19 cellular contexts compared by ENCODE assay signal in the genomic region with DNA sequence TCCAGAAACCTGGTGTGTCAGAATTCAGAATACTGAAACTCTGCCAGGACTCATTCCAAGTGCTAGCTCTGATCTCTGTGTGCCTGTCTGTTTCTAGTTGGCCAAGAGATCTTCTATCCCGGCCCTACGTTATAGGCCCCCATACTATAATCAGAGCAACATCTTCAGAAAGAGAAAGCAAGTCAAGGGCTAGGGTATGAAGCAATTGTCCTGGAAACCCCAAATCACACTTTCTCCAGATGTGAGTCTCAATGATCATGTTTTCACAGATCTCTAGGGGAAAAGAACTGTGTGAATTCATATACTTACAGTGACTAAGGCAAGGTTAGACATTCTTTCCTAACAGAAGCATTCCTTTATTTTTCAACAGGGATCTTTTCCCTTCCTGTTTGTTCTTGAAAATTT.
A peak's percentile ranks its signal among the peaks of the same experiment; 100 is the strongest.
DNase-seq lines count a peak whose midpoint lies in the region; ATAC-seq, FAIRE-seq and TF ChIP-seq lines count a peak whose summit lies in the region.
"Had no signal": no experiment of that assay in that cellular context is flagged by ENCODE, and none has a peak within 500 bp of the region (broad histone marks: within the 10 kb centered on the region; RNA-seq: fewer than 3 reads in every experiment).

No MANE protein-coding gene starts in this region.

- no peak for DNase-seq in natural killer cell treated with Interleukin-12 subunit alpha and Interleukin-12 subunit beta and Interleukin-15 and Interleukin-18, amount 100 ng/mL, for 72 hours (ENCODE audit: low spot score)
- DNase-seq in natural killer cell (no peak), bronchial epithelial cell (ENCODE audit: low read depth) (peak; percentile 29), left ventricle myocardium inferior (no peak), glutamatergic neuron (no peak), NCI-H146 treated with DMSO at 0.1 percent for 48 hours (lab: John Stamatoyannopoulos, UW; ENCODE audit: unreplicated experiment) (no peak)
- DNase-seq: activated CD4-positive, alpha-beta T cell treated with anti-CD3 and anti-CD28 coated beads, Interleukin-2, amount 50 U/mL, for 48 hours; DMS53; NCI-H1105 treated with DMSO at 0.1 percent for 48 hours; NCI-H524; stimulated activated CD4-positive, alpha-beta T cell treated with anti-CD3 and anti-CD28 coated beads, Interleukin-12 subunit alpha, Interleukin-12 subunit beta, amount 100 ng/mL, for 4 hours had no signal

- ATAC-seq in natural killer cell treated with Interleukin-12 subunit alpha and Interleukin-12 subunit beta and Interleukin-15 and Interleukin-18, amount 100 ng/mL, for 72 hours = peak; percentile 59 to 86
- ATAC-seq in natural killer cell (no peak), GM18519 (IDR thresholded peaks at IDR 0.05; ENCODE audit: low FRiP score, unreplicated experiment) (no peak)
- ATAC-seq: A549, HepG2 had no signal

- H3K27me3 Mint-ChIP-seq in natural killer cell treated with Interleukin-12 subunit alpha and Interleukin-12 subunit beta and Interleukin-15 and Interleukin-18, amount 100 ng/mL, for 72 hours = no peaks in the 10 kb centered on the region
- H3K27me3 Mint-ChIP-seq in natural killer cell (ENCODE audit: low read depth in 2 of 2) = no peaks in the 10 kb centered on the region
- H3K27me3 Mint-ChIP-seq in glutamatergic neuron (ENCODE audit: unreplicated experiment) = no peaks in the 10 kb centered on the region

- H3K4me1 Mint-ChIP-seq in natural killer cell treated with Interleukin-12 subunit alpha and Interleukin-12 subunit beta and Interleukin-15 and Interleukin-18, amount 100 ng/mL, for 72 hours (ENCODE audit: low read depth in 2 of 2) = peaks cover 13 to 17% of the 10 kb centered on the region in 2 donors
- H3K4me1 Mint-ChIP-seq in natural killer cell = peaks cover 9 to 13% of the 10 kb centered on the region in 2 donors
- peaks cover 15% of the 10 kb centered on the region for H3K4me1 Mint-ChIP-seq in glutamatergic neuron (ENCODE audit: low read depth, unreplicated experiment)

- no peak overlapping the region for H3K4me3 Mint-ChIP-seq in natural killer cell treated with Interleukin-12 subunit alpha and Interleukin-12 subunit beta and Interleukin-15 and Interleukin-18, amount 100 ng/mL, for 72 hours
- H3K4me3 Mint-ChIP-seq in natural killer cell (no peak overlapping the region), glutamatergic neuron (ENCODE audit: unreplicated experiment) (no peak overlapping the region)
- H3K4me3 Mint-ChIP-seq: T-helper 2 cell treated with Interferon-gamma antibody and Interleukin-4, amounts not matched to agents 5 μg/mL and 100 μg/mL, for 36 hours had no signal

- TF ChIP-seq CTCF in natural killer cell (IDR thresholded peaks at IDR 0.05) = no peak
- TF ChIP-seq CTCF in bronchial epithelial cell (IDR thresholded peaks at IDR 0.05; ENCODE audit: insufficient read depth, low read length, severe bottlenecking) = no peak
- no peak for TF ChIP-seq CTCF in left ventricle myocardium inferior (IDR thresholded peaks at IDR 0.05; ENCODE audit: borderline replicate concordance)
- no peak for TF ChIP-seq CTCF in glutamatergic neuron (IDR thresholded peaks at IDR 0.05; ENCODE audit: partially characterized antibody, unreplicated experiment)

- no peaks in the 10 kb centered on the region for H3K27me3 ChIP-seq in bronchial epithelial cell (ENCODE audit: control insufficient read depth, insufficient read depth, low read length)
- H3K27me3 ChIP-seq in left ventricle myocardium inferior (ENCODE audit: low read depth) = no peaks in the 10 kb centered on the region

- H3K4me1 ChIP-seq in left ventricle myocardium inferior (peaks cover 10% of the 10 kb centered on the region), urinary bladder (ENCODE audit: insufficient read depth) (no peaks in the 10 kb centered on the region)
- H3K4me1 ChIP-seq: A549 had no signal

- H3K36me3 ChIP-seq in bronchial epithelial cell (ENCODE audit: control insufficient read depth, insufficient read depth, low read length) = no peaks in the 10 kb centered on the region
- H3K36me3 ChIP-seq in left ventricle myocardium inferior = no peaks in the 10 kb centered on the region
- no peaks in the 10 kb centered on the region for H3K36me3 ChIP-seq in urinary bladder (ENCODE audit: insufficient read depth)

- peak overlapping the region; percentile 51 for H3K27ac ChIP-seq in left ventricle myocardium inferior (replicated peaks)
- H3K27ac ChIP-seq in urinary bladder (ENCODE audit: low read depth) = peak overlapping the region; percentile 74
- H3K27ac ChIP-seq: A549 had no signal

- H3K27ac Mint-ChIP-seq in natural killer cell treated with Interleukin-12 subunit alpha and Interleukin-12 subunit beta and Interleukin-15 and Interleukin-18, amount 100 ng/mL, for 72 hours = peak overlapping the region in 1 of 2 donors; percentile 72
- no peak overlapping the region for H3K27ac Mint-ChIP-seq in natural killer cell
- H3K27ac Mint-ChIP-seq in glutamatergic neuron (ENCODE audit: unreplicated experiment) = no peak overlapping the region
- H3K27ac Mint-ChIP-seq: T-helper 2 cell treated with Interferon-gamma antibody and Interleukin-4, amounts not matched to agents 5 μg/mL and 100 μg/mL, for 36 hours had no signal

- H3K9me3 Mint-ChIP-seq in natural killer cell treated with Interleukin-12 subunit alpha and Interleukin-12 subunit beta and Interleukin-15 and Interleukin-18, amount 100 ng/mL, for 72 hours = no peaks in the 10 kb centered on the region
- H3K9me3 Mint-ChIP-seq in natural killer cell = no peaks in the 10 kb centered on the region
- peaks cover 2% of the 10 kb centered on the region for H3K9me3 Mint-ChIP-seq in glutamatergic neuron (ENCODE audit: unreplicated experiment)
- H3K9me3 Mint-ChIP-seq: T-helper 2 cell treated with Interferon-gamma antibody and Interleukin-4, amounts not matched to agents 5 μg/mL and 100 μg/mL, for 36 hours had no signal

- intact Hi-C loops in natural killer cell (cut with micrococcal nuclease) = no loop called here
- intact Hi-C loops in left ventricle myocardium inferior (cut with micrococcal nuclease) = no loop called here

- WGBS in urinary bladder = 55% methylated on average over 2 of the region's 2 CpGs

- no peaks in the 10 kb centered on the region for H3K9me3 ChIP-seq in left ventricle myocardium inferior (replicated peaks)
- H3K9me3 ChIP-seq: A549 had no signal

- H3K4me3 ChIP-seq in bronchial epithelial cell (ENCODE audit: low read depth, low read length) = no peak overlapping the region
- H3K4me3 ChIP-seq in left ventricle myocardium inferior = no peak overlapping the region
- H3K4me3 ChIP-seq in urinary bladder (ENCODE audit: low read depth, low read length) = no peak overlapping the region
- H3K4me3 ChIP-seq: A549 had no signal

- no peak for FAIRE-seq in bronchial epithelial cell (lab: Jason Lieb, UNC)
- FAIRE-seq: A549, colon, GM18507, HepG2, urothelium cell line had no signal

- no peaks in the 10 kb centered on the region for H3K36me3 Mint-ChIP-seq in natural killer cell treated with Interleukin-12 subunit alpha and Interleukin-12 subunit beta and Interleukin-15 and Interleukin-18, amount 100 ng/mL, for 72 hours
- H3K36me3 Mint-ChIP-seq in natural killer cell (no peaks in the 10 kb centered on the region), glutamatergic neuron (ENCODE audit: unreplicated experiment) (no peaks in the 10 kb centered on the region)

Comparison
In these comparisons a context has a peak if more than half of its experiments do, and no peak if none do; other contexts are left out.
1. ATAC-seq: peak in natural killer cell treated with Interleukin-12 subunit alpha and Interleukin-12 subunit beta and Interleukin-15 and Interleukin-18, amount 100 ng/mL, for 72 hours (2 of 2); none in natural killer cell (0 of 3) and GM18519 (single experiment).